ENCODE assay signal across 1 cellular context in the genomic region with DNA sequence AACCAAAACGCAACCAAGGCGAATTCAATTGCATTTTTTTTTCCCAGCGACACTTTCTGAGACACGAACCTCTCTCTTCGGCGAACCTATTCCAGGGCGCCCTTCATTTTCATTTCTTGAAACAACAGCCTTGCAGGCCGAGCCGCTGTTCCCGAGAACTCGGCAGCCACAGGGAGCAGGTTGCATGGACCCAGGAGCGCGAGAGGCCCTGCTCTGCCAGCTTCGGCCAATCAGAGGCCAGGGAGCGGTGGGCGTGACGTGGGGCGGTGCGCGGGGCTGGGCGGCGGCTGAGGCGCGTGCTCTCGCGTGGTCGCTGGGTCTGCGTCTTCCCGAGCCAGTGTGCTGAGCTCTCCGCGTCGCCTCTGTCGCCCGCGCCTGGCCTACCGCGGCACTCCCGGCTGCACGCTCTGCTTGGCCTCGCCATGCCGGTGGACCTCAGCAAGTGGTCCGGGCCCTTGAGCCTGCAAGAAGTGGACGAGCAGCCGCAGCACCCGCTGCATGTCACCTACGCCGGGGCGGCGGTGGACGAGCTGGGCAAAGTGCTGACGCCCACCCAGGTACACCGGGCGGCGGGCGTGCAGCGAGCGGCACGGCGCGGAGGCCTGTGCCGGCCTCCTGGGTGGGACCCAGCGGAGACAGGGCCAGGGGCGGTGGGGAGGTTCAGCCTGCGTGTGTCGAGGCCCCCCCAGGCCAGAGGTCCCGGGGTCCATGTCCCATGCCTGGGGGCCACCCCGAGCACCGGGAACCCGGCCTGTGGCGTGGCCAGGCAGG.
TF ChIP-seq lines count a peak whose summit lies in the region.

Gene PEBP1, plus strand, starts transcription at position 337 of the 771 bp plus-strand sequence. Its CDS starts 86 bp downstream, at position 423.

TF ChIP-seq in K562, 482 proteins besides CTCF, POLR2A, EP300 and RAD21 (continued from another document and continues in another):
- TF ChIP-seq, protein P1, sequence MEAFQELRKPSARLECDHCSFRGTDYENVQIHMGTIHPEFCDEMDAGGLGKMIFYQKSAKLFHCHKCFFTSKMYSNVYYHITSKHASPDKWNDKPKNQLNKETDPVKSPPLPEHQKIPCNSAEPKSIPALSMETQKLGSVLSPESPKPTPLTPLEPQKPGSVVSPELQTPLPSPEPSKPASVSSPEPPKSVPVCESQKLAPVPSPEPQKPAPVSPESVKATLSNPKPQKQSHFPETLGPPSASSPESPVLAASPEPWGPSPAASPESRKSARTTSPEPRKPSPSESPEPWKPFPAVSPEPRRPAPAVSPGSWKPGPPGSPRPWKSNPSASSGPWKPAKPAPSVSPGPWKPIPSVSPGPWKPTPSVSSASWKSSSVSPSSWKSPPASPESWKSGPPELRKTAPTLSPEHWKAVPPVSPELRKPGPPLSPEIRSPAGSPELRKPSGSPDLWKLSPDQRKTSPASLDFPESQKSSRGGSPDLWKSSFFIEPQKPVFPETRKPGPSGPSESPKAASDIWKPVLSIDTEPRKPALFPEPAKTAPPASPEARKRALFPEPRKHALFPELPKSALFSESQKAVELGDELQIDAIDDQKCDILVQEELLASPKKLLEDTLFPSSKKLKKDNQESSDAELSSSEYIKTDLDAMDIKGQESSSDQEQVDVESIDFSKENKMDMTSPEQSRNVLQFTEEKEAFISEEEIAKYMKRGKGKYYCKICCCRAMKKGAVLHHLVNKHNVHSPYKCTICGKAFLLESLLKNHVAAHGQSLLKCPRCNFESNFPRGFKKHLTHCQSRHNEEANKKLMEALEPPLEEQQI (IDR thresholded peaks at IDR 0.05), result no peak
- TF ChIP-seq TEAD1 (CRISPR knock-in tag; IDR thresholded peaks at IDR 0.05) (peak in 1 of 2 experiments; percentile 86; a peak in 2 of 4 replicates), TFAP4 (CRISPR knock-in tag; IDR thresholded peaks at IDR 0.05; ENCODE audit: borderline replicate concordance) (peak; percentile 84), FOXJ3 (CRISPR knock-in tag; IDR thresholded peaks at IDR 0.05) (no peak), LCOR (CRISPR knock-in tag; IDR thresholded peaks at IDR 0.05) (peak; percentile 83), RBM39 (optimal IDR thresholded peaks at IDR 0.05; ENCODE audit: low read depth, low read length) (no peak), RAD51 (IDR thresholded peaks at IDR 0.05; ENCODE audit: borderline replicate concordance, low read depth) (no peak; the same call in 1 of the 2 replicates), SMAD1 (IDR thresholded peaks at IDR 0.05; ENCODE audit: low read depth, low read length, partially characterized antibody) (no peak), ZNF282 (CRISPR knock-in tag; IDR thresholded peaks at IDR 0.05) (0 out of 2 replicates have a peak, but pooled peaks have one; percentile 68), HOMEZ (CRISPR knock-in tag; IDR thresholded peaks at IDR 0.05) (no peak), SP1 (CRISPR knock-in tag; IDR thresholded peaks at IDR 0.05) (peak; percentile 78), ZBED1 (IDR thresholded peaks at IDR 0.05) (no peak), FOXO4 (CRISPR knock-in tag; IDR thresholded peaks at IDR 0.05) (no peak), ETV5 (CRISPR knock-in tag; IDR thresholded peaks at IDR 0.05; ENCODE audit: low read depth) (no peak), RBM17 (IDR thresholded peaks at IDR 0.05; ENCODE audit: borderline replicate concordance, low read depth, low read length) (no peak), ZNF780A (CRISPR knock-in tag; IDR thresholded peaks at IDR 0.05) (no peak), ZNF79 (CRISPR knock-in tag; IDR thresholded peaks at IDR 0.05; ENCODE audit: low read depth) (no peak), IRF2 (CRISPR knock-in tag; IDR thresholded peaks at IDR 0.05) (no peak), GABPA (tag; conservative IDR thresholded peaks at IDR 0.05; ENCODE audit: low read depth) (no peak), POLR3A (IDR thresholded peaks at IDR 0.05; ENCODE audit: borderline replicate concordance, extremely low read depth, insufficient read depth, insufficient read length) (no peak), CBX8 (IDR thresholded peaks at IDR 0.05; ENCODE audit: borderline replicate concordance, extremely low read depth, low read depth, low read length, poor library complexity, severe bottlenecking) (no peak), ZBTB5 (IDR thresholded peaks at IDR 0.05) (no peak), CHCHD3 (CRISPR knock-in tag; IDR thresholded peaks at IDR 0.05) (no peak)
- TF ChIP-seq, protein P2, sequence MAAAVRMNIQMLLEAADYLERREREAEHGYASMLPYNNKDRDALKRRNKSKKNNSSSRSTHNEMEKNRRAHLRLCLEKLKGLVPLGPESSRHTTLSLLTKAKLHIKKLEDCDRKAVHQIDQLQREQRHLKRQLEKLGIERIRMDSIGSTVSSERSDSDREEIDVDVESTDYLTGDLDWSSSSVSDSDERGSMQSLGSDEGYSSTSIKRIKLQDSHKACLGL (CRISPR knock-in tag; IDR thresholded peaks at IDR 0.05; ENCODE audit: borderline replicate concordance, poor library complexity, severe bottlenecking), result no peak
- TF ChIP-seq, protein P3, sequence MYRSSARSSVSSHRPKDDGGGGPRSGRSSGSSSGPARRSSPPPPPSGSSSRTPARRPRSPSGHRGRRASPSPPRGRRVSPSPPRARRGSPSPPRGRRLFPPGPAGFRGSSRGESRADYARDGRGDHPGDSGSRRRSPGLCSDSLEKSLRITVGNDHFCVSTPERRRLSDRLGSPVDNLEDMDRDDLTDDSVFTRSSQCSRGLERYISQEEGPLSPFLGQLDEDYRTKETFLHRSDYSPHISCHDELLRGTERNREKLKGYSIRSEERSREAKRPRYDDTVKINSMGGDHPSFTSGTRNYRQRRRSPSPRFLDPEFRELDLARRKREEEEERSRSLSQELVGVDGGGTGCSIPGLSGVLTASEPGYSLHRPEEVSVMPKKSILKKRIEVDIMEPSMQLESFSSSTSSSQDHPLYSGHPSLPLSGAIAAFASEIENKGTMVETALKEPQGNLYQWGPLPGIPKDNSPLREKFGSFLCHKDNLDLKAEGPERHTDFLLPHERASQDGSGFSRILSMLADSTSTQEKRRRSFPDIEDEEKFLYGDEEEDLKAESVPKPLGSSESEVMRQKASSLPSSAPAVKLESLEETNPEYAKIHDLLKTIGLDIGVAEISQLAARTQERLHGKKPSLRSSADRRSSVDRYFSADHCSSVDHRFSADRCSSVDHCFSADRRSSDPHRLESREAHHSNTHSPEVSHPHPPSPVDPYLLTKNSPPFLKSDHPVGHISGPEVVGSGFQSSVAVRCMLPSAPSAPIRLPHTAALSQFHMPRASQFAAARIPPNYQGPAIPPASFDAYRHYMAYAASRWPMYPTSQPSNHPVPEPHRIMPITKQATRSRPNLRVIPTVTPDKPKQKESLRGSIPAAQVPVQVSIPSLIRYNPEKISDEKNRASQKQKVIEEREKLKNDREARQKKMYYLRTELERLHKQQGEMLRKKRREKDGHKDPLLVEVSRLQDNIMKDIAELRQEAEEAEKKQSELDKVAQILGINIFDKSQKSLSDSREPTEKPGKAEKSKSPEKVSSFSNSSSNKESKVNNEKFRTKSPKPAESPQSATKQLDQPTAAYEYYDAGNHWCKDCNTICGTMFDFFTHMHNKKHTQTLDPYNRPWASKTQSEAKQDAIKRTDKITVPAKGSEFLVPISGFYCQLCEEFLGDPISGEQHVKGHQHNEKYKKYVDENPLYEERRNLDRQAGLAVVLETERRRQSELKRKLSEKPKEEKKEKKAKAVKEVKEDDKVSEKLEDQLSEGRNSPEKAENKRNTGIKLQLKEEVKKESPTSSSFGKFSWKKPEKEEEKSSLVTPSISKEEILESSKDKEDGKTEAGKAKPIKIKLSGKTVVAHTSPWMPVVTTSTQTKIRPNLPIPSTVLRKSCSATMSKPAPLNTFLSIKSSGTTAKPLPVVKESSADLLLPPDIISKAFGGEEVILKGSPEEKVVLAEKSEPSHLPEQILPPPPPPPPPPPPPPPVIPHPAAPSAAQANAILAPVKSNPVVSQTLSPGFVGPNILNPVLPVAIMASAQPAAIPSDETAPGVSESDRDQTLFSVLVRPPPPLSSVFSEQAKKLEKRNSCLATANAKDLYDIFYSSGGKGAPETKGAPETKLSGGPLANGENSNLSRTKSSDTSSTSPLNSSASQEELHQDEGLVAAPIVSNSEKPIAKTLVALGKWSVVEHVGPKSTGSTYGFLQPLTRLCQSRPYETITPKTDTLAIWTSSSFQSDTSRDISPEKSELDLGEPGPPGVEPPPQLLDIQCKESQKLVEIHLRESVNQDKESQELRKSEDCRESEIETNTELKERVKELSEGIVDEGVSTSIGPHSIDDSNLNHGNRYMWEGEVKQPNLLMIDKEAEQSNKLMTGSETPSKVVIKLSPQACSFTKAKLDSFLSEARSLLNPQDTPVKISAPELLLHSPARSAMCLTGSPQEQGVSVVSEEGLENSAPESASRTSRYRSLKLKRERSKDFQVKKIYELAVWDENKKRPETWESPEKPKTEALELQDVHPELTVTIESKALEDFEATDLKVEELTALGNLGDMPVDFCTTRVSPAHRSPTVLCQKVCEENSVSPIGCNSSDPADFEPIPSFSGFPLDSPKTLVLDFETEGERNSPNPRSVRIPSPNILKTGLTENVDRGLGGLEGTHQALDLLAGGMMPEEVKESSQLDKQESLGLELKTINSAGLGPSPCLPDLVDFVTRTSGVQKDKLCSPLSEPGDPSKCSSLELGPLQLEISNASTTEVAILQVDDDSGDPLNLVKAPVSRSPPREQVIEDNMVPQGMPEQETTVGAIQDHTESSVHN (IDR thresholded peaks at IDR 0.05; ENCODE audit: borderline replicate concordance in 1 of 2, low read depth in 1 of 2), result no peak
- TF ChIP-seq, protein P4, sequence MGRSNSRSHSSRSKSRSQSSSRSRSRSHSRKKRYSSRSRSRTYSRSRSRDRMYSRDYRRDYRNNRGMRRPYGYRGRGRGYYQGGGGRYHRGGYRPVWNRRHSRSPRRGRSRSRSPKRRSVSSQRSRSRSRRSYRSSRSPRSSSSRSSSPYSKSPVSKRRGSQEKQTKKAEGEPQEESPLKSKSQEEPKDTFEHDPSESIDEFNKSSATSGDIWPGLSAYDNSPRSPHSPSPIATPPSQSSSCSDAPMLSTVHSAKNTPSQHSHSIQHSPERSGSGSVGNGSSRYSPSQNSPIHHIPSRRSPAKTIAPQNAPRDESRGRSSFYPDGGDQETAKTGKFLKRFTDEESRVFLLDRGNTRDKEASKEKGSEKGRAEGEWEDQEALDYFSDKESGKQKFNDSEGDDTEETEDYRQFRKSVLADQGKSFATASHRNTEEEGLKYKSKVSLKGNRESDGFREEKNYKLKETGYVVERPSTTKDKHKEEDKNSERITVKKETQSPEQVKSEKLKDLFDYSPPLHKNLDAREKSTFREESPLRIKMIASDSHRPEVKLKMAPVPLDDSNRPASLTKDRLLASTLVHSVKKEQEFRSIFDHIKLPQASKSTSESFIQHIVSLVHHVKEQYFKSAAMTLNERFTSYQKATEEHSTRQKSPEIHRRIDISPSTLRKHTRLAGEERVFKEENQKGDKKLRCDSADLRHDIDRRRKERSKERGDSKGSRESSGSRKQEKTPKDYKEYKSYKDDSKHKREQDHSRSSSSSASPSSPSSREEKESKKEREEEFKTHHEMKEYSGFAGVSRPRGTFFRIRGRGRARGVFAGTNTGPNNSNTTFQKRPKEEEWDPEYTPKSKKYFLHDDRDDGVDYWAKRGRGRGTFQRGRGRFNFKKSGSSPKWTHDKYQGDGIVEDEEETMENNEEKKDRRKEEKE (IDR thresholded peaks at IDR 0.05; ENCODE audit: borderline replicate concordance in 1 of 2, control insufficient read depth in 1 of 2, low read depth in 2 of 2, low read length in 1 of 2), result no peak
